ENCODE assay signal across 22 cellular contexts in the genomic region with DNA sequence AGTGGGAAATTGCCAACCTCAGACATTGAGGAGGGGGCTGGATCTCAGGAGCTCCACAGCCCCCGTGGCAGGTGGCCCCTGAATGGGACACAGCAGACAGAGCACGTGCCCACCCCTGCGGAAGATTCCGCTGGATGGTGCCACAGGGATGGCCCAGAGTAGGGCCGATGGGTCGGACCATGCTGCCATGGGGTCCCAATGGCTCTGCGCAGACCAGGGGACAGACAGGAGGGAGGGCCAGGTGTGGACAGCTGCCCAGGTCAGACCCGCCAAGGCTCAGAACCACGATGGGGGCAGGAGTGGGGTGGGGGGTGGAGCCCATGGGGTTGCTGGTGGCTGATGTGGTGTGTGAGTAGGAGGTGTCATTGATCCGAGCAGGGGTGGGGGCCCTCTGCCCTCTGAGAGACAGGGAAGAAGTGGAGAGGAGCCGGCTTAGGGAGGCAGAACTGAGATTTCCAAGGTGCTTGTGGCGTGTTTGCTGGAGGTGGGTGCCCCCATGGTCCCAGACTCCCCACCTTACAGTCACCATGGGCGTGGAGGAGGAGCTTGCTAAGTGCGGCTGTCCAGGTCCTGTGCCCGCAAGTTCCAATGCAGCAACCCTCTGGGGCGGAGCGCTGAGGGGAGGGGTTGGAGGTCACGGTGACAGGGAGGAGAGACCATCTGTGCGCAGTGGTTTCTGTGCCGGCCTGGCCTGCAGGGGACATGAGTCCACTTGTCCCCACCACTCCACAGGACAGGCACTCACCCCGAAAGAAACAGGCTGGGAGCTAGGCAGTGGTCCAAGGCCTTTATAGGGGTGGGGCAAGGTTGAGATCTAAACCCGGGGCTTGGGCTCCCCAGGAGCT. TPM values are rescaled to one million over a fixed set of nuclear protein-coding genes. Genes with fewer than 3 reads are reported as not detected.
"Had no signal": no experiment of that assay in that cellular context is flagged by ENCODE, and none has a peak within 500 bp of the region (broad histone marks: within the 10 kb centered on the region; RNA-seq: fewer than 3 reads in every experiment).

No MANE protein-coding gene starts in this region.

- FAIRE-seq: TTC549 had no signal

- DNase-seq: activated B cell treated with CpG ODN at 0.5 μM for 24 hours; activated CD4-positive, alpha-beta memory T cell treated with anti-CD3 and anti-CD28 coated beads for 36 hours; activated CD4-positive, alpha-beta T cell treated with anti-CD3 and anti-CD28 coated beads for 4 hours; activated gamma-delta T cell treated with Interleukin-2 at 50 U/mL for 16 hours; activated naive CD8-positive, alpha-beta T cell treated with anti-CD3 and anti-CD28 coated beads for 36 hours; activated T-cell treated with anti-CD3 and anti-CD28 coated beads for 4 hours; amygdala; dermis blood vessel endothelial cell; foreskin fibroblast; left ventricle myocardium superior; naive thymus-derived CD4-positive, alpha-beta T cell; spleen; stimulated activated CD4-positive, alpha-beta T cell treated with anti-CD3 and anti-CD28 coated beads, Interleukin-4, amount 100 ng/mL, for 4 hours; stimulated activated naive CD8-positive, alpha-beta T cell treated with anti-CD3 and anti-CD28 coated beads, Interleukin-15, amount 100 ng/mL, for 72 hours; trophoblast cell had no signal

- H2AFZ ChIP-seq: parathyroid adenoma had no signal

- H3K9ac ChIP-seq: parathyroid adenoma had no signal

- H3K27ac ChIP-seq: cardiac muscle cell, neutrophil, parathyroid adenoma, suprapubic skin had no signal

- H3K79me2 ChIP-seq: parathyroid adenoma had no signal

- H3K36me3 ChIP-seq: cardiac muscle cell, neutrophil had no signal

- H3K4me3 ChIP-seq: cardiac muscle cell, mucosa of descending colon, spleen, suprapubic skin had no signal

- H3K9me3 ChIP-seq: mucosa of descending colon, neutrophil, spleen, suprapubic skin had no signal

- ATAC-seq: left ventricle myocardium superior; mucosa of descending colon; naive thymus-derived CD4-positive, alpha-beta T cell; stimulated activated naive CD8-positive, alpha-beta T cell treated with anti-CD3 and anti-CD28 coated beads, Interleukin-15, amount 100 ng/mL, for 72 hours had no signal

- H3K27me3 ChIP-seq: cardiac muscle cell, spleen, suprapubic skin had no signal

RNA-seq across cellular contexts. Expression of a gene that starts 57.6 kb away (rescaled TPM):
- total RNA-seq: activated B cell treated with CpG ODN at 0.5 μM for 24 hours; activated CD4-positive, alpha-beta memory T cell treated with anti-CD3 and anti-CD28 coated beads for 36 hours; activated naive CD8-positive, alpha-beta T cell treated with anti-CD3 and anti-CD28 coated beads for 36 hours; activated T-helper 1 cell treated with anti-CD3 and anti-CD28 coated beads, Interleukin-12 subunit alpha, Interleukin-12 subunit beta, Interleukin-2, Interleukin-4 antibody, amounts not matched to agents 30 ng/mL and 10 ng/mL and 1 ng/mL, durations not matched to agents 14 hours and 24 hours and 36 hours; naive thymus-derived CD4-positive, alpha-beta T cell had no signal
- polyA plus RNA-seq: naive thymus-derived CD4-positive, alpha-beta T cell had no signal
